ENCODE assay signal across 27 cellular contexts in genomic region chr10:123836418-123837145, GRCh38. TPM values are rescaled to one million over a fixed set of nuclear protein-coding genes. Genes with fewer than 3 reads are reported as not detected.
"Had no signal": no experiment of that assay in that cellular context is flagged by ENCODE, and none has a peak within 500 bp of the region (broad histone marks: within the 10 kb centered on the region; RNA-seq: fewer than 3 reads in every experiment).

No MANE protein-coding gene starts in this region.

- H3K4me3 Mint-ChIP-seq: activated B cell treated with CpG ODN at 0.5 μM for 24 hours; activated CD4-positive, alpha-beta memory T cell treated with anti-CD3 and anti-CD28 coated beads for 36 hours; activated CD4-positive, alpha-beta T cell treated with anti-CD3 and anti-CD28 coated beads, Interleukin-2, amount 10 ng/mL, durations not matched to agents 7 days and 5 days; activated naive CD8-positive, alpha-beta T cell; activated T-cell treated with anti-CD3 and anti-CD28 coated beads, Interleukin-2, amount 50 U/mL, for 4 hours; IgD-negative memory B cell; T-helper 17 cell had no signal

- H3K9me3 Mint-ChIP-seq: activated B cell treated with CpG ODN at 0.5 μM for 24 hours; activated CD4-positive, alpha-beta memory T cell treated with anti-CD3 and anti-CD28 coated beads for 36 hours; activated CD4-positive, alpha-beta T cell treated with anti-CD3 and anti-CD28 coated beads, Interleukin-2, amount 10 ng/mL, durations not matched to agents 7 days and 5 days; activated T-cell treated with anti-CD3 and anti-CD28 coated beads, Interleukin-2, amount 50 U/mL, for 4 hours had no signal

- FAIRE-seq: TTC549 had no signal

- ATAC-seq: activated T-cell treated with anti-CD3 and anti-CD28 coated beads, Interleukin-2, amount 50 U/mL, for 4 hours; T-helper 17 cell had no signal

- H3K27ac Mint-ChIP-seq: activated B cell treated with CpG ODN at 0.5 μM for 24 hours; activated CD4-positive, alpha-beta memory T cell treated with anti-CD3 and anti-CD28 coated beads for 36 hours; activated CD4-positive, alpha-beta T cell treated with anti-CD3 and anti-CD28 coated beads, Interleukin-2, amount 10 ng/mL, durations not matched to agents 7 days and 5 days; activated naive CD8-positive, alpha-beta T cell; IgD-negative memory B cell; T-helper 17 cell had no signal

- H3K36me3 Mint-ChIP-seq: activated CD4-positive, alpha-beta memory T cell treated with anti-CD3 and anti-CD28 coated beads for 36 hours; activated naive CD8-positive, alpha-beta T cell; IgD-negative memory B cell had no signal

- DNase-seq: activated B cell treated with CpG ODN at 0.5 μM for 24 hours; activated CD4-positive, alpha-beta memory T cell treated with anti-CD3 and anti-CD28 coated beads for 36 hours; activated CD4-positive, alpha-beta T cell treated with anti-CD3 and anti-CD28 coated beads, Interleukin-2, amount 10 ng/mL, durations not matched to agents 7 days and 5 days; activated CD8-positive, alpha-beta memory T cell treated with anti-CD3 and anti-CD28 coated beads for 24 hours; activated effector memory CD4-positive, alpha-beta T cell treated with anti-CD3 and anti-CD28 coated beads, Interleukin-2, amount 50 U/mL, for 16 hours; activated naive CD4-positive, alpha-beta T cell treated with Interleukin-2 at 50 U/mL for 16 hours; activated T-cell treated with anti-CD3 and anti-CD28 coated beads, Interleukin-2, amount 50 U/mL, for 4 hours; amygdala; KG1; NCI-H1092; NCI-H1417 treated with DMSO at 0.1 percent for 48 hours; NCI-H1694; NCI-H2029; NCI-H2107; NCI-H2171 treated with DMSO at 0.1 percent for 48 hours; NCI-H226; NCI-H526; NCI-H774; SIG-M5; T-helper 17 cell; T1000 had no signal

- H3K27me3 Mint-ChIP-seq: activated CD4-positive, alpha-beta T cell treated with anti-CD3 and anti-CD28 coated beads, Interleukin-2, amount 10 ng/mL, durations not matched to agents 7 days and 5 days had no signal

- H3K4me1 Mint-ChIP-seq: activated B cell treated with CpG ODN at 0.5 μM for 24 hours; activated CD4-positive, alpha-beta T cell treated with anti-CD3 and anti-CD28 coated beads, Interleukin-2, amount 10 ng/mL, durations not matched to agents 7 days and 5 days; IgD-negative memory B cell; T-helper 17 cell had no signal

RNA-seq across cellular contexts. Expression of gene CPXM2, which starts 55.0 kb away (rescaled TPM):
- total RNA-seq: activated B cell treated with CpG ODN at 0.5 μM for 24 hours; activated CD4-positive, alpha-beta memory T cell treated with anti-CD3 and anti-CD28 coated beads for 36 hours; activated CD4-positive, alpha-beta T cell treated with anti-CD3 and anti-CD28 coated beads, Interleukin-2, amount 10 ng/mL, durations not matched to agents 7 days and 5 days; activated T-cell treated with anti-CD3 and anti-CD28 coated beads, Interleukin-2, amount 50 U/mL, for 4 hours; LHCN-M2; M059J; OCI-LY7 had no signal
- polyA plus RNA-seq: IgD-negative memory B cell had no signal
